In genomic region chr5:65359569-65359968, GRCh38 we compare ENCODE assay signal across 16 cellular contexts.
DNase-seq lines count a peak whose midpoint lies in the region; ATAC-seq and TF ChIP-seq lines count a peak whose summit lies in the region.
"Had no signal": no experiment of that assay in that cellular context is flagged by ENCODE, and none has a peak within 500 bp of the region (broad histone marks: within the 10 kb centered on the region; RNA-seq: fewer than 3 reads in every experiment).

No MANE protein-coding gene starts in this region.

- H3K9me3 Mint-ChIP-seq in glutamatergic neuron (ENCODE audit: unreplicated experiment): peaks cover 2% of the 10 kb centered on the region
- no peaks in the 10 kb centered on the region for H3K9me3 Mint-ChIP-seq in activated naive CD4-positive, alpha-beta T cell treated with anti-CD3 and anti-CD28 coated beads for 36 hours
- H3K9me3 Mint-ChIP-seq: CD14-positive monocyte; CD8-positive, alpha-beta memory T cell; GM23338; H9 had no signal

- H3K9me3 ChIP-seq in tibial artery: no peaks in the 10 kb centered on the region
- H3K9me3 ChIP-seq: Caco-2 had no signal

- no peaks in the 10 kb centered on the region for H3K27me3 ChIP-seq in tibial artery

- no peak overlapping the region for H3K4me3 Mint-ChIP-seq in glutamatergic neuron (ENCODE audit: unreplicated experiment)
- no peak overlapping the region for H3K4me3 Mint-ChIP-seq in activated naive CD4-positive, alpha-beta T cell treated with anti-CD3 and anti-CD28 coated beads for 36 hours
- H3K4me3 Mint-ChIP-seq: CD14-positive monocyte; CD8-positive, alpha-beta memory T cell; GM23338; H9 had no signal

- intact Hi-C loops in tibial artery (cut with DNase I; ENCODE audit: low total_unique reads): no loop called here
- intact Hi-C loops in activated naive CD4-positive, alpha-beta T cell treated with anti-CD3 and anti-CD28 coated beads for 36 hours (cut with micrococcal nuclease): no loop called here

- no peak overlapping the region for H3K4me3 ChIP-seq in tibial artery
- H3K4me3 ChIP-seq: GM23338, K562 had no signal

- ATAC-seq in GM21723 (IDR thresholded peaks at IDR 0.05; ENCODE audit: unreplicated experiment): peak; percentile 49
- ATAC-seq: GM23338, K562 had no signal

- H3K27me3 Mint-ChIP-seq in glutamatergic neuron (ENCODE audit: unreplicated experiment): peaks cover 1% of the 10 kb centered on the region
- H3K27me3 Mint-ChIP-seq in activated naive CD4-positive, alpha-beta T cell treated with anti-CD3 and anti-CD28 coated beads for 36 hours (ENCODE audit: low read depth): peaks cover 3% of the 10 kb centered on the region

- TF ChIP-seq CTCF in glutamatergic neuron (IDR thresholded peaks at IDR 0.05; ENCODE audit: partially characterized antibody, unreplicated experiment) (no peak), tibial artery (IDR thresholded peaks at IDR 0.05) (no peak)

- peaks cover 28% of the 10 kb centered on the region for H3K4me1 Mint-ChIP-seq in glutamatergic neuron (ENCODE audit: low read depth, unreplicated experiment)
- H3K4me1 Mint-ChIP-seq in activated naive CD4-positive, alpha-beta T cell treated with anti-CD3 and anti-CD28 coated beads for 36 hours (ENCODE audit: low read depth): no peaks in the 10 kb centered on the region
- H3K4me1 Mint-ChIP-seq: CD14-positive monocyte; CD8-positive, alpha-beta memory T cell had no signal

- CTCF ChIA-PET in activated naive CD4-positive, alpha-beta T cell treated with anti-CD3 and anti-CD28 coated beads for 36 hours (lab: Charles Lee): no interaction called here

- no peak overlapping the region for H3K27ac ChIP-seq in tibial artery

- no peaks in the 10 kb centered on the region for H3K36me3 Mint-ChIP-seq in glutamatergic neuron (ENCODE audit: unreplicated experiment)
- H3K36me3 Mint-ChIP-seq in activated naive CD4-positive, alpha-beta T cell treated with anti-CD3 and anti-CD28 coated beads for 36 hours (ENCODE audit: low read depth): no peaks in the 10 kb centered on the region
- H3K36me3 Mint-ChIP-seq: CD14-positive monocyte; CD8-positive, alpha-beta memory T cell had no signal

- peak; percentile 20 for DNase-seq in OCI-M1 (lab: John Stamatoyannopoulos, UW)
- peak; percentile 9 to 67 for DNase-seq in dermis microvascular lymphatic vessel endothelial cell (ENCODE audit: low read depth in 2 of 2)
- no peak for DNase-seq in glutamatergic neuron
- DNase-seq in tibial artery: no peak
- DNase-seq in NCI-H146 treated with DMSO at 0.1 percent for 48 hours (lab: John Stamatoyannopoulos, UW; ENCODE audit: unreplicated experiment): no peak
- no peak for DNase-seq in activated naive CD4-positive, alpha-beta T cell treated with anti-CD3 and anti-CD28 coated beads for 36 hours
- DNase-seq in activated CD8-positive, alpha-beta memory T cell treated with anti-CD3 and anti-CD28 coated beads for 24 hours: no peak
- DNase-seq: Caco-2; CD8-positive, alpha-beta memory T cell; DND-41; GDM1; H9 had no signal

- H3K4me1 ChIP-seq in tibial artery: peaks cover 0 to 10% (median 3%) of the 10 kb centered on the region in 4 donors
- H3K4me1 ChIP-seq: Caco-2 had no signal

- H3K36me3 ChIP-seq in tibial artery: no peaks in the 10 kb centered on the region

- H3K27ac Mint-ChIP-seq in glutamatergic neuron (ENCODE audit: unreplicated experiment): peak overlapping the region; percentile 99
- H3K27ac Mint-ChIP-seq in activated naive CD4-positive, alpha-beta T cell treated with anti-CD3 and anti-CD28 coated beads for 36 hours: no peak overlapping the region
- H3K27ac Mint-ChIP-seq: CD14-positive monocyte, GM23338 had no signal

Comparison
In these comparisons a context has a peak if more than half of its experiments do, and no peak if none do; other contexts are left out.
1. DNase-seq: peak in OCI-M1 (single experiment) and dermis microvascular lymphatic vessel endothelial cell (2 of 2); none in glutamatergic neuron (single experiment), tibial artery (0 of 2), NCI-H146 treated with DMSO at 0.1 percent for 48 hours (single experiment), activated naive CD4-positive, alpha-beta T cell treated with anti-CD3 and anti-CD28 coated beads for 36 hours (single experiment) and activated CD8-positive, alpha-beta memory T cell treated with anti-CD3 and anti-CD28 coated beads for 24 hours (single experiment).